ENCODE assay signal across 33 cellular contexts in genomic region chr1:85351202-85351828, GRCh38.
"Had no signal": no experiment of that assay in that cellular context is flagged by ENCODE, and none has a peak within 500 bp of the region (broad histone marks: within the 10 kb centered on the region; RNA-seq: fewer than 3 reads in every experiment).

No MANE protein-coding gene starts in this region.

- H3K4me2 ChIP-seq: KMS-11, PC-9 had no signal

- H3K4me1 Mint-ChIP-seq: activated CD4-positive, alpha-beta memory T cell treated with anti-CD3 and anti-CD28 coated beads, Interleukin-2, amount 10 ng/mL, durations not matched to agents 7 days and 5 days; activated CD8-positive, alpha-beta memory T cell treated with anti-CD3 and anti-CD28 coated beads, Interleukin-2, amount 10 ng/mL, durations not matched to agents 7 days and 5 days; activated naive CD4-positive, alpha-beta T cell treated with anti-CD3 and anti-CD28 coated beads, Interleukin-2, amount 10 ng/mL, durations not matched to agents 7 days and 5 days; activated naive CD8-positive, alpha-beta T cell treated with anti-CD3 and anti-CD28 coated beads, Interleukin-2, amount 50 U/mL, for 24 hours had no signal

- H3K27ac ChIP-seq: brain microvascular endothelial cell, KMS-11, PC-9, RWPE1, WERI-Rb-1 had no signal

- H3K27ac Mint-ChIP-seq: activated CD4-positive, alpha-beta memory T cell treated with anti-CD3 and anti-CD28 coated beads, Interleukin-2, amount 10 ng/mL, durations not matched to agents 7 days and 5 days; activated CD8-positive, alpha-beta memory T cell treated with anti-CD3 and anti-CD28 coated beads, Interleukin-2, amount 10 ng/mL, durations not matched to agents 7 days and 5 days; activated naive CD4-positive, alpha-beta T cell treated with anti-CD3 and anti-CD28 coated beads, Interleukin-2, amount 10 ng/mL, durations not matched to agents 7 days and 5 days; activated naive CD8-positive, alpha-beta T cell; activated naive CD8-positive, alpha-beta T cell treated with anti-CD3 and anti-CD28 coated beads, Interleukin-2, amount 50 U/mL, for 24 hours had no signal

- DNase-seq: activated CD4-positive, alpha-beta memory T cell treated with anti-CD3 and anti-CD28 coated beads, Interleukin-2, amount 10 ng/mL, durations not matched to agents 7 days and 5 days; activated CD4-positive, alpha-beta T cell treated with anti-CD3 and anti-CD28 coated beads for 1 hour; activated CD4-positive, alpha-beta T cell treated with anti-CD3 and anti-CD28 coated beads for 48 hours; activated CD4-positive, CD25-positive, alpha-beta regulatory T cell; activated CD8-positive, alpha-beta memory T cell treated with anti-CD3 and anti-CD28 coated beads for 24 hours; activated CD8-positive, alpha-beta memory T cell treated with anti-CD3 and anti-CD28 coated beads, Interleukin-2, amount 10 ng/mL, durations not matched to agents 7 days and 5 days; activated CD8-positive, alpha-beta memory T cell treated with anti-CD3 and anti-CD28 coated beads, Interleukin-2, amount 50 U/mL, for 48 hours; activated effector memory CD4-positive, alpha-beta T cell treated with Interleukin-2 at 50 U/mL for 16 hours; activated naive CD4-positive, alpha-beta T cell treated with anti-CD3 and anti-CD28 coated beads, Interleukin-2, amount 10 ng/mL, durations not matched to agents 7 days and 5 days; activated naive CD8-positive, alpha-beta T cell treated with anti-CD3 and anti-CD28 coated beads, Interleukin-2, amount 50 U/mL, for 24 hours; activated T-cell treated with anti-CD3 and anti-CD28 coated beads, Interleukin-2, amount 50 U/mL, for 48 hours; anterior cingulate cortex; brain microvascular endothelial cell; central memory CD4-positive, alpha-beta T cell; NCI-H1092 treated with DMSO at 0.1 percent for 48 hours; NCI-H146; NCI-H187; NCI-H2029 treated with DMSO at 0.1 percent for 48 hours; NCI-H2107; NCI-H345; NCI-H524 treated with DMSO at 0.1 percent for 48 hours; NCI-H748 treated with DMSO at 0.1 percent for 48 hours; NK-92 treated with Interleukin-12 subunit alpha and Interleukin-12 subunit beta, amount 100 ng/mL, for 24 hours; PC-9; SIG-M5; SW 1271; T-helper 1 cell; T-helper 2 cell; T-helper 9 cell; WERI-Rb-1 had no signal

- H3K9me3 Mint-ChIP-seq: activated CD4-positive, alpha-beta memory T cell treated with anti-CD3 and anti-CD28 coated beads, Interleukin-2, amount 10 ng/mL, durations not matched to agents 7 days and 5 days; activated naive CD4-positive, alpha-beta T cell treated with anti-CD3 and anti-CD28 coated beads, Interleukin-2, amount 10 ng/mL, durations not matched to agents 7 days and 5 days; activated naive CD8-positive, alpha-beta T cell treated with anti-CD3 and anti-CD28 coated beads, Interleukin-2, amount 50 U/mL, for 24 hours had no signal

- H3K4me3 ChIP-seq: PC-9 had no signal

- H3K27me3 ChIP-seq: brain microvascular endothelial cell had no signal

- H3K9ac ChIP-seq: KMS-11 had no signal

- H3K4me3 Mint-ChIP-seq: activated CD4-positive, alpha-beta memory T cell treated with anti-CD3 and anti-CD28 coated beads, Interleukin-2, amount 10 ng/mL, durations not matched to agents 7 days and 5 days; activated CD8-positive, alpha-beta memory T cell treated with anti-CD3 and anti-CD28 coated beads, Interleukin-2, amount 10 ng/mL, durations not matched to agents 7 days and 5 days; activated naive CD4-positive, alpha-beta T cell treated with anti-CD3 and anti-CD28 coated beads, Interleukin-2, amount 10 ng/mL, durations not matched to agents 7 days and 5 days; activated naive CD8-positive, alpha-beta T cell; activated naive CD8-positive, alpha-beta T cell treated with anti-CD3 and anti-CD28 coated beads, Interleukin-2, amount 50 U/mL, for 24 hours had no signal

- H2AFZ ChIP-seq: PC-9 had no signal

- H3K27me3 Mint-ChIP-seq: activated naive CD4-positive, alpha-beta T cell treated with anti-CD3 and anti-CD28 coated beads, Interleukin-2, amount 10 ng/mL, durations not matched to agents 7 days and 5 days; activated naive CD8-positive, alpha-beta T cell; activated naive CD8-positive, alpha-beta T cell treated with anti-CD3 and anti-CD28 coated beads, Interleukin-2, amount 50 U/mL, for 24 hours had no signal

- H3K36me3 Mint-ChIP-seq: activated CD8-positive, alpha-beta memory T cell treated with anti-CD3 and anti-CD28 coated beads, Interleukin-2, amount 10 ng/mL, durations not matched to agents 7 days and 5 days; activated naive CD4-positive, alpha-beta T cell treated with anti-CD3 and anti-CD28 coated beads, Interleukin-2, amount 10 ng/mL, durations not matched to agents 7 days and 5 days; activated naive CD8-positive, alpha-beta T cell had no signal
